12 cellular contexts compared by ENCODE assay signal in genomic region chr22:37508431-37508963, GRCh38. TPM values are rescaled to one million over a fixed set of nuclear protein-coding genes. Genes with fewer than 3 reads are reported as not detected.
DNase-seq lines count a peak whose midpoint lies in the region; ATAC-seq and TF ChIP-seq lines count a peak whose summit lies in the region.
"Had no signal": no experiment of that assay in that cellular context is flagged by ENCODE, and none has a peak within 500 bp of the region (broad histone marks: within the 10 kb centered on the region; RNA-seq: fewer than 3 reads in every experiment).

No MANE protein-coding gene starts in this region.

- no peaks in the 10 kb centered on the region for H3K4me1 ChIP-seq in GM23338 (ENCODE audit: insufficient read depth)
- H3K4me1 ChIP-seq in right cardiac atrium (ENCODE audit: control insufficient read depth, insufficient read depth, low read length), result no peaks in the 10 kb centered on the region

- in situ Hi-C loops in brain microvascular endothelial cell (cut with HindIII; ENCODE audit: low pct_ligation_motif_present, low sequenced_read_pairs), result no loop called here

- no peaks in the 10 kb centered on the region for H3K79me2 ChIP-seq in GM23338 (replicated peaks; ENCODE audit: insufficient read depth)

- H3K4me1 Mint-ChIP-seq in GM23338 (peaks cover 16% of the 10 kb centered on the region), progenitor cell of endocrine pancreas (ENCODE audit: low read depth) (peaks cover 48% of the 10 kb centered on the region)

- H3K9me3 ChIP-seq in right cardiac atrium (ENCODE audit: control insufficient read depth, low read length), result no peaks in the 10 kb centered on the region
- H3K9me3 ChIP-seq: adrenal gland, ovary had no signal

- H3K36me3 ChIP-seq in GM23338 (ENCODE audit: insufficient read depth) (no peaks in the 10 kb centered on the region), brain microvascular endothelial cell (replicated peaks) (peaks cover 34% of the 10 kb centered on the region)
- H3K36me3 ChIP-seq: ovary had no signal

- H3K4me3 ChIP-seq in GM23338 (no peak overlapping the region), brain microvascular endothelial cell (ENCODE audit: low read depth, low read length) (no peak overlapping the region), right cardiac atrium (ENCODE audit: low read length) (no peak overlapping the region)
- H3K4me3 ChIP-seq: adrenal gland, ovary had no signal

- DNase-seq in GM23338 (ENCODE audit: low spot score), result no peak
- DNase-seq in brain microvascular endothelial cell, result no peak
- peak; percentile 64 to 84 (median 73) for DNase-seq in right cardiac atrium
- DNase-seq in progenitor cell of endocrine pancreas (ENCODE audit: low spot score, unreplicated experiment), result no peak
- DNase-seq in stimulated activated naive CD8-positive, alpha-beta T cell treated with anti-CD3 and anti-CD28 coated beads, Interleukin-15, Interleukin-2, amounts not matched to agents 100 U/mL and 50 U/mL, for 24 hours, result no peak
- DNase-seq in HCEC 1CT, result no peak
- DNase-seq in NAMALWA (ENCODE audit: low spot score), result no peak
- DNase-seq: activated CD4-positive, CD25-positive, alpha-beta regulatory T cell treated with anti-CD3 and anti-CD28 coated beads, Interleukin-2, amount 50 U/mL, for 72 hours; NCI-H2029 treated with DMSO at 0.1 percent for 48 hours had no signal

- WGBS in right cardiac atrium, result 56% methylated on average over 21 of the region's 21 CpGs

- no peak overlapping the region for H3K4me2 ChIP-seq in GM23338

- intact Hi-C loops in right cardiac atrium (cut with DNase I), result no loop called here

- H3K36me3 Mint-ChIP-seq in GM23338 (ENCODE audit: low read depth) (peaks cover 5% of the 10 kb centered on the region; the same call in 2 of the 3 replicates), progenitor cell of endocrine pancreas (ENCODE audit: insufficient read depth) (peaks cover 14% of the 10 kb centered on the region)

- H3K9me2 ChIP-seq in GM23338 (ENCODE audit: insufficient read depth), result no peaks in the 10 kb centered on the region

- TF ChIP-seq CTCF in GM23338 (conservative IDR thresholded peaks at IDR 0.05; ENCODE audit: low read depth in 2 of 2) (peak; percentile 17 to 39; a peak in 3 of 4 replicates), brain microvascular endothelial cell (IDR thresholded peaks at IDR 0.05; ENCODE audit: low read depth, low read length, missing control alignments) (peak; percentile 9), progenitor cell of endocrine pancreas (IDR thresholded peaks at IDR 0.05; ENCODE audit: unreplicated experiment) (no peak)

- H3K27ac ChIP-seq in GM23338 (ENCODE audit: low read depth) (no peak overlapping the region), brain microvascular endothelial cell (no peak overlapping the region), right cardiac atrium (ENCODE audit: low read length) (peak overlapping the region; percentile 61)
- H3K27ac ChIP-seq: ovary had no signal

- ATAC-seq in GM23338 (peak; percentile 68), right cardiac atrium (peak; percentile 26 to 84), HG03280 (IDR thresholded peaks at IDR 0.05; ENCODE audit: unreplicated experiment) (no peak)
- ATAC-seq in stimulated activated naive CD8-positive, alpha-beta T cell treated with anti-CD3 and anti-CD28 coated beads, Interleukin-15, Interleukin-2, amounts not matched to agents 100 U/mL and 50 U/mL, for 24 hours, result no peak

- H3K27me3 ChIP-seq in GM23338 (ENCODE audit: insufficient read depth), result no peaks in the 10 kb centered on the region
- H3K27me3 ChIP-seq in brain microvascular endothelial cell (replicated peaks), result no peaks in the 10 kb centered on the region
- H3K27me3 ChIP-seq in right cardiac atrium (ENCODE audit: control insufficient read depth, insufficient read depth), result no peaks in the 10 kb centered on the region
- H3K27me3 ChIP-seq: adrenal gland, ovary had no signal

- H3K9me3 Mint-ChIP-seq in GM23338 (no peaks in the 10 kb centered on the region), progenitor cell of endocrine pancreas (ENCODE audit: low read depth) (no peaks in the 10 kb centered on the region)

- no peak overlapping the region for H2AFZ ChIP-seq in GM23338

- no peaks in the 10 kb centered on the region for H4K20me1 ChIP-seq in GM23338 (replicated peaks; ENCODE audit: insufficient read depth)

- H3K27me3 Mint-ChIP-seq in GM23338 (ENCODE audit: insufficient read depth, low read depth, poor library complexity) (peaks cover 5% of the 10 kb centered on the region), progenitor cell of endocrine pancreas (no peaks in the 10 kb centered on the region)

- H3K4me3 Mint-ChIP-seq in GM23338 (no peak overlapping the region), progenitor cell of endocrine pancreas (ENCODE audit: low read depth) (no peak overlapping the region)

- H3F3A ChIP-seq in GM23338 (replicated peaks; ENCODE audit: low read depth), result no peaks in the 10 kb centered on the region

- H3K27ac Mint-ChIP-seq in GM23338 (no peak overlapping the region), progenitor cell of endocrine pancreas (peak overlapping the region; percentile 94)

TF ChIP-seq in GM23338, 12 proteins besides CTCF, POLR2A, EP300 and RAD21 (continues in another document):
- TF ChIP-seq, protein P1, sequence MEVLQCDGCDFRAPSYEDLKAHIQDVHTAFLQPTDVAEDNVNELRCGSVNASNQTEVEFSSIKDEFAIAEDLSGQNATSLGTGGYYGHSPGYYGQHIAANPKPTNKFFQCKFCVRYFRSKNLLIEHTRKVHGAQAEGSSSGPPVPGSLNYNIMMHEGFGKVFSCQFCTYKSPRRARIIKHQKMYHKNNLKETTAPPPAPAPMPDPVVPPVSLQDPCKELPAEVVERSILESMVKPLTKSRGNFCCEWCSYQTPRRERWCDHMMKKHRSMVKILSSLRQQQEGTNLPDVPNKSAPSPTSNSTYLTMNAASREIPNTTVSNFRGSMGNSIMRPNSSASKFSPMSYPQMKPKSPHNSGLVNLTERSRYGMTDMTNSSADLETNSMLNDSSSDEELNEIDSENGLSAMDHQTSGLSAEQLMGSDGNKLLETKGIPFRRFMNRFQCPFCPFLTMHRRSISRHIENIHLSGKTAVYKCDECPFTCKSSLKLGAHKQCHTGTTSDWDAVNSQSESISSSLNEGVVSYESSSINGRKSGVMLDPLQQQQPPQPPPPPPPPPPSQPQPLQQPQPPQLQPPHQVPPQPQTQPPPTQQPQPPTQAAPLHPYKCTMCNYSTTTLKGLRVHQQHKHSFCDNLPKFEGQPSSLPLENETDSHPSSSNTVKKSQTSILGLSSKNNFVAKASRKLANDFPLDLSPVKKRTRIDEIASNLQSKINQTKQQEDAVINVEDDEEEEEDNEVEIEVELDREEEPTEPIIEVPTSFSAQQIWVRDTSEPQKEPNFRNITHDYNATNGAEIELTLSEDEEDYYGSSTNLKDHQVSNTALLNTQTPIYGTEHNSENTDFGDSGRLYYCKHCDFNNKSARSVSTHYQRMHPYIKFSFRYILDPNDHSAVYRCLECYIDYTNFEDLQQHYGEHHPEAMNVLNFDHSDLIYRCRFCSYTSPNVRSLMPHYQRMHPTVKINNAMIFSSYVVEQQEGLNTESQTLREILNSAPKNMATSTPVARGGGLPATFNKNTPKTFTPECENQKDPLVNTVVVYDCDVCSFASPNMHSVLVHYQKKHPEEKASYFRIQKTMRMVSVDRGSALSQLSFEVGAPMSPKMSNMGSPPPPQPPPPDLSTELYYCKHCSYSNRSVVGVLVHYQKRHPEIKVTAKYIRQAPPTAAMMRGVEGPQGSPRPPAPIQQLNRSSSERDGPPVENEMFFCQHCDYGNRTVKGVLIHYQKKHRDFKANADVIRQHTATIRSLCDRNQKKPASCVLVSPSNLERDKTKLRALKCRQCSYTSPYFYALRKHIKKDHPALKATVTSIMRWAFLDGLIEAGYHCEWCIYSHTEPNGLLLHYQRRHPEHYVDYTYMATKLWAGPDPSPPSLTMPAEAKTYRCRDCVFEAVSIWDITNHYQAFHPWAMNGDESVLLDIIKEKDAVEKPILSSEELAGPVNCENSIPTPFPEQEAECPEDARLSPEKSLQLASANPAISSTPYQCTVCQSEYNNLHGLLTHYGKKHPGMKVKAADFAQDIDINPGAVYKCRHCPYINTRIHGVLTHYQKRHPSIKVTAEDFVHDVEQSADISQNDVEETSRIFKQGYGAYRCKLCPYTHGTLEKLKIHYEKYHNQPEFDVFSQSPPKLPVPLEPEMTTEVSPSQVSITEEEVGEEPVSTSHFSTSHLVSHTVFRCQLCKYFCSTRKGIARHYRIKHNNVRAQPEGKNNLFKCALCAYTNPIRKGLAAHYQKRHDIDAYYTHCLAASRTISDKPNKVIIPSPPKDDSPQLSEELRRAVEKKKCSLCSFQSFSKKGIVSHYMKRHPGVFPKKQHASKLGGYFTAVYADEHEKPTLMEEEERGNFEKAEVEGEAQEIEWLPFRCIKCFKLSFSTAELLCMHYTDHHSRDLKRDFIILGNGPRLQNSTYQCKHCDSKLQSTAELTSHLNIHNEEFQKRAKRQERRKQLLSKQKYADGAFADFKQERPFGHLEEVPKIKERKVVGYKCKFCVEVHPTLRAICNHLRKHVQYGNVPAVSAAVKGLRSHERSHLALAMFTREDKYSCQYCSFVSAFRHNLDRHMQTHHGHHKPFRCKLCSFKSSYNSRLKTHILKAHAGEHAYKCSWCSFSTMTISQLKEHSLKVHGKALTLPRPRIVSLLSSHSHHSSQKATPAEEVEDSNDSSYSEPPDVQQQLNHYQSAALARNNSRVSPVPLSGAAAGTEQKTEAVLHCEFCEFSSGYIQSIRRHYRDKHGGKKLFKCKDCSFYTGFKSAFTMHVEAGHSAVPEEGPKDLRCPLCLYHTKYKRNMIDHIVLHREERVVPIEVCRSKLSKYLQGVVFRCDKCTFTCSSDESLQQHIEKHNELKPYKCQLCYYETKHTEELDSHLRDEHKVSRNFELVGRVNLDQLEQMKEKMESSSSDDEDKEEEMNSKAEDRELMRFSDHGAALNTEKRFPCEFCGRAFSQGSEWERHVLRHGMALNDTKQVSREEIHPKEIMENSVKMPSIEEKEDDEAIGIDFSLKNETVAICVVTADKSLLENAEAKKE (CRISPR knock-in tag; IDR thresholded peaks at IDR 0.05), result no peak

RNA-seq across cellular contexts. Expression of gene CARD10, which starts 10.7 kb away (rescaled TPM):
- 17.0 and 17.2 TPM in 2 replicates for total RNA-seq in GM23338 (2014; rRNA removed; shearing (Covaris generic))
- polyA plus RNA-seq in GM23338 (2016; fragmentation: Nextera tagmentation; extraction: Ambion mirVana) (5.4 and 5.8 TPM in 2 replicates), right cardiac atrium (8.3 TPM)
- total RNA-seq in right cardiac atrium (10 to 100 TPM in 2 of 4 donors, 1 to 10 TPM in 2; 6.6 to 11.4 (median 9.6) TPM), progenitor cell of endocrine pancreas (44.1 and 46.7 TPM in 2 replicates)

RNA-seq across cellular contexts. Expression of gene MFNG, which starts 22.3 kb away (rescaled TPM):
- total RNA-seq in GM23338 (2014; rRNA removed; shearing (Covaris generic)), result 1.9 and 3.8 TPM in 2 replicates
- polyA plus RNA-seq in GM23338 (2016; fragmentation: Nextera tagmentation; extraction: Ambion mirVana) (1.1 and 1.4 TPM in 2 replicates), right cardiac atrium (9.6 TPM)
- total RNA-seq in right cardiac atrium (10 to 100 TPM in 3 of 4 donors, 1 to 10 TPM in 1; 9.0 to 14.1 (median 10.6) TPM), progenitor cell of endocrine pancreas (3.2 and 5.9 TPM in 2 replicates)

RNA-seq across cellular contexts. Expression of gene CDC42EP1, which starts 51.8 kb away (rescaled TPM):
- total RNA-seq in GM23338 (2014; rRNA removed; shearing (Covaris generic)), result 8.5 and 10.2 TPM in 2 replicates
- polyA plus RNA-seq in GM23338 (2016; fragmentation: Nextera tagmentation; extraction: Ambion mirVana) (7.7 and 8.4 TPM in 2 replicates), right cardiac atrium (20.7 TPM)
- total RNA-seq in right cardiac atrium (10 to 100 TPM; 19.7 to 31.3 (median 21.7) TPM), progenitor cell of endocrine pancreas (52.6 TPM in 2 replicates)

Comparison
In these comparisons a context has a peak if more than half of its experiments do, and no peak if none do; other contexts are left out.
1. ATAC-seq: peak in GM23338 (single experiment) and right cardiac atrium (2 of 2); none in stimulated activated naive CD8-positive, alpha-beta T cell treated with anti-CD3 and anti-CD28 coated beads, Interleukin-15, Interleukin-2, amounts not matched to agents 100 U/mL and 50 U/mL, for 24 hours (single experiment) and HG03280 (single experiment).
2. DNase-seq: peak in right cardiac atrium (3 of 3); none in GM23338 (single experiment), brain microvascular endothelial cell (single experiment), progenitor cell of endocrine pancreas (single experiment), stimulated activated naive CD8-positive, alpha-beta T cell treated with anti-CD3 and anti-CD28 coated beads, Interleukin-15, Interleukin-2, amounts not matched to agents 100 U/mL and 50 U/mL, for 24 hours (single experiment), HCEC 1CT (single experiment) and NAMALWA (single experiment).